ENCODE assay signal across 8 cellular contexts in the genomic region with DNA sequence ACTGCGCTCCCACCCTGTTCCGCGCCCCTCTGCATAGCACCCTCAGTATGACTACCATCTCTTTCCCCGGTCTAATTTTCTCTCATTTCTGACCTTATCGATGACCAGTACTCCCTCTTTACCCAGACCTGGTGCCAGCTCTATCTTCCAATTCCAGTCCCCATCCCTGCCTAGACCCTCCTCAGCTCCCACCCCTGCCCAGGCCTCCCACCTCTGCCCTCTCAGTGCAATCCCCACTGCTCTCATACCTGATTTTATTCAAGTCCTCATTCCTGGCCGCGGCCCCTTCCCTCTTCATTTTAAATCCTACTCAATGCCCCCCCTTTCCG. TPM values are rescaled to one million over a fixed set of nuclear protein-coding genes. Genes with fewer than 3 reads are reported as not detected.
A peak's percentile ranks its signal among the peaks of the same experiment; 100 is the strongest.
DNase-seq lines count a peak whose midpoint lies in the region; ATAC-seq, FAIRE-seq and TF ChIP-seq lines count a peak whose summit lies in the region.

No MANE protein-coding gene starts in this region.

- H3K4me3 ChIP-seq in A549 (peak overlapping the region; percentile 93), astrocyte of the spinal cord (ENCODE audit: low read depth, low read length) (peak overlapping the region; percentile 83), upper lobe of left lung (peak overlapping the region; percentile 48 to 87 (median 77))

- H3K9me3 ChIP-seq in A549: no peaks in the 10 kb centered on the region
- no peaks in the 10 kb centered on the region for H3K9me3 ChIP-seq in upper lobe of left lung

- H3K9me3 Mint-ChIP-seq in IgD-negative memory B cell (no peaks in the 10 kb centered on the region), memory B cell (no peaks in the 10 kb centered on the region)

- H3K4me1 ChIP-seq in A549 (peaks cover 56% of the 10 kb centered on the region), upper lobe of left lung (peaks cover 48 to 81% (median 63%) of the 10 kb centered on the region in 4 donors)

- H3K27ac Mint-ChIP-seq in IgD-negative memory B cell (peak overlapping the region; percentile 76 to 95 (median 91)), memory B cell (peak overlapping the region; percentile 81)

- H3K27me3 ChIP-seq in upper lobe of left lung: no peaks in the 10 kb centered on the region

- ATAC-seq in A549 (no peak; a peak in 2 of 6 replicates), memory B cell (ENCODE audit: low read depth) (no peak), upper lobe of left lung (ENCODE audit: low FRiP score in 2 of 2) (no peak), GM18520 (IDR thresholded peaks at IDR 0.05; ENCODE audit: unreplicated experiment) (no peak)

- TF ChIP-seq CTCF in A549 (IDR thresholded peaks at IDR 0.05) (no peak), astrocyte of the spinal cord (IDR thresholded peaks at IDR 0.05; ENCODE audit: low read depth, low read length) (no peak), upper lobe of left lung (IDR thresholded peaks at IDR 0.05) (no peak)

- CTCF ChIA-PET in A549 (lab: Yijun Ruan, JAX): no interaction called here

- TF ChIP-seq EP300 in A549 (IDR thresholded peaks at IDR 0.05) (no peak), upper lobe of left lung (IDR thresholded peaks at IDR 0.05) (no peak)

- POLR2A ChIA-PET in A549 (lab: Yijun Ruan, JAX): no interaction called here

- H3K27ac ChIP-seq in A549 (peak overlapping the region; percentile 97 to 99), upper lobe of left lung (peak overlapping the region; percentile 93 to 98 (median 96))

- H3K4me1 Mint-ChIP-seq in IgD-negative memory B cell (peaks cover 45 to 65% (median 52%) of the 10 kb centered on the region in 3 donors), memory B cell (peaks cover 62% of the 10 kb centered on the region)

- FAIRE-seq in A549 (lab: Jason Lieb, UNC): no peak

- H3K4me2 ChIP-seq in A549: peak overlapping the region; percentile 78

- no peak for TF ChIP-seq RAD21 in A549 (conservative IDR thresholded peaks at IDR 0.05 in 1 of 2, IDR thresholded peaks at IDR 0.05 in 1 of 2)

- TF ChIP-seq POLR2A in A549 (IDR thresholded peaks at IDR 0.05; ENCODE audit: low read length): no peak
- no peak for TF ChIP-seq POLR2A in upper lobe of left lung (IDR thresholded peaks at IDR 0.05)

- H3K36me3 Mint-ChIP-seq in IgD-negative memory B cell (no peaks in the 10 kb centered on the region), memory B cell (no peaks in the 10 kb centered on the region)

- no peaks in the 10 kb centered on the region for H3K36me3 ChIP-seq in upper lobe of left lung

- peak overlapping the region; percentile 85 to 97 (median 96) for H3K4me3 Mint-ChIP-seq in IgD-negative memory B cell
- peak overlapping the region; percentile 91 for H3K4me3 Mint-ChIP-seq in memory B cell

- H3K27me3 Mint-ChIP-seq in IgD-negative memory B cell: no peaks in the 10 kb centered on the region
- H3K27me3 Mint-ChIP-seq in memory B cell: no peaks in the 10 kb centered on the region

- in situ Hi-C loops in astrocyte of the spinal cord (cut with HindIII; ENCODE audit: low sequenced_read_pairs): no loop called here

- WGBS in A549 (ENCODE audit: missing lambda C conversion rate): 40% methylated on average over 8 of the region's 8 CpGs
- 18 to 26% methylated on average over 8 of the region's 8 CpGs for WGBS in upper lobe of left lung, 2 donors

- no peak for DNase-seq in A549 (ENCODE audit: low read depth in 1 of 2, low spot score in 1 of 2)
- no peak for DNase-seq in astrocyte of the spinal cord (ENCODE audit: low read depth, low spot score)
- DNase-seq in memory B cell (ENCODE audit: low spot score in 2 of 2): no peak
- DNase-seq in upper lobe of left lung: no peak
- DNase-seq in NCI-H146 treated with DMSO at 0.1 percent for 48 hours (lab: John Stamatoyannopoulos, UW; ENCODE audit: unreplicated experiment): no peak
- DNase-seq in NCI-H2029 (lab: John Stamatoyannopoulos, UW): no peak

TF ChIP-seq in A549, 52 proteins besides CTCF, POLR2A, EP300 and RAD21:
- TF ChIP-seq ZNF302 (CRISPR knock-in tag; IDR thresholded peaks at IDR 0.05) (no peak), CEBPB (IDR thresholded peaks at IDR 0.05) (no peak), JUN (IDR thresholded peaks at IDR 0.05) (no peak), FOXS1 (CRISPR knock-in tag; IDR thresholded peaks at IDR 0.05) (no peak), EHF (CRISPR knock-in tag; IDR thresholded peaks at IDR 0.05) (no peak), MYC (IDR thresholded peaks at IDR 0.05; ENCODE audit: borderline replicate concordance, low read length) (no peak), ESRRA (IDR thresholded peaks at IDR 0.05; ENCODE audit: borderline replicate concordance, low read length) (no peak), RCOR1 (IDR thresholded peaks at IDR 0.05; ENCODE audit: low read depth, low read length) (no peak)
TF ChIP-seq in A549: peak in this region for 0.

RNA-seq across cellular contexts. Expression of a gene that starts 1.3 kb away (rescaled TPM):
- polyA plus RNA-seq in A549 (2011; rRNA removed) (21.7 and 24.5 TPM in 2 replicates), A549 (2017; fragmentation: RNase III; extraction: RNeasy Plus Mini Kit Qiagen cat#74134 plus additional on column Dnase treatment) (13.4 to 17.4 TPM (median 14.7 TPM) in 3 replicates), IgD-negative memory B cell (10.2 TPM)
- 4.6 and 5.3 TPM in 2 replicates for polyA plus RNA-seq in A549 (2012; cell fraction: cytosol; rRNA removed)
- 6.4 and 12.2 TPM in 2 replicates for polyA plus RNA-seq in A549 (2012; cell fraction: nucleus; rRNA removed)
- polyA minus RNA-seq in A549 (2011; rRNA and poly(A)+ RNA removed): 34.7 and 38.2 TPM in 2 replicates
- 10 to 100 TPM; 31.9 to 57.6 (median 41.9) TPM for total RNA-seq in upper lobe of left lung
